Comparison of ENCODE assay signal across 12 cellular contexts in genomic region chr15:61890106-61890505, GRCh38.
"Had no signal": no experiment of that assay in that cellular context is flagged by ENCODE, and none has a peak within 500 bp of the region (broad histone marks: within the 10 kb centered on the region; RNA-seq: fewer than 3 reads in every experiment).

No MANE protein-coding gene starts in this region.

- H3K4me3 ChIP-seq: ascending aorta, coronary artery, spleen, upper lobe of right lung had no signal

- H3K4me1 ChIP-seq: ascending aorta, spleen, upper lobe of right lung had no signal

- H3K27ac ChIP-seq: ascending aorta, coronary artery, spleen, upper lobe of right lung had no signal

- ATAC-seq: sciatic nerve, upper lobe of right lung had no signal

- H3K27me3 ChIP-seq: ascending aorta, spleen, upper lobe of right lung had no signal

- DNase-seq: activated T-cell treated with anti-CD3 and anti-CD28 coated beads, Interleukin-2, amount 50 U/mL, for 1 hour; effector CD4-positive, alpha-beta T cell; kidney glomerular epithelial cell; spleen; stimulated activated CD4-positive, alpha-beta T cell treated with anti-CD3 and anti-CD28 coated beads, Interleukin-1b, Interleukin-23, amount 100 ng/mL, for 48 hours; stimulated activated naive CD8-positive, alpha-beta T cell treated with anti-CD3 and anti-CD28 coated beads, Interleukin-15, Interleukin-2, amounts not matched to agents 100 U/mL and 50 U/mL, for 24 hours; SW 1271; T-helper 9 cell; upper lobe of right lung had no signal
